Comparison of ENCODE assay signal across 11 cellular contexts in genomic region chr2:162091325-162092007, GRCh38. TPM values are rescaled to one million over a fixed set of nuclear protein-coding genes. Genes with fewer than 3 reads are reported as not detected.
A peak's percentile ranks its signal among the peaks of the same experiment; 100 is the strongest.
DNase-seq lines count a peak whose midpoint lies in the region; TF ChIP-seq lines count a peak whose summit lies in the region.
"Had no signal": no experiment of that assay in that cellular context is flagged by ENCODE, and none has a peak within 500 bp of the region (broad histone marks: within the 10 kb centered on the region; RNA-seq: fewer than 3 reads in every experiment).

No MANE protein-coding gene starts in this region.

- H3K9me3 Mint-ChIP-seq in endodermal cell = no peaks in the 10 kb centered on the region
- H3K9me3 Mint-ChIP-seq: activated naive CD4-positive, alpha-beta T cell treated with anti-CD3 and anti-CD28 coated beads, Interleukin-2, amount 10 ng/mL, durations not matched to agents 7 days and 5 days; immature natural killer cell had no signal

- H3K27ac ChIP-seq in endodermal cell (ENCODE audit: low read depth, low read length) = no peak overlapping the region

- WGBS in endodermal cell (ENCODE audit: insufficient coverage in 1 of 2, insufficient read length in 1 of 2), 2 experiments = 82 to 90% methylated on average over 6 to 7 of the region's 7 CpGs

- H3K9ac ChIP-seq in endodermal cell (ENCODE audit: extremely low read depth, low read length, poor library complexity, severe bottlenecking) (no peak overlapping the region), skeletal muscle satellite cell (ENCODE audit: low read depth, low read length) (peak overlapping the region; percentile 57)
- H3K9ac ChIP-seq: BLaER1 treated with 17β-estradiol and CSF1 and Interleukin-3, amounts not matched to agents 10 nM and 100 nM had no signal

- no peak for TF ChIP-seq EP300 in Ishikawa (IDR thresholded peaks at IDR 0.05; ENCODE audit: borderline replicate concordance)

- peak overlapping the region; percentile 60 for H3K4me2 ChIP-seq in skeletal muscle satellite cell (ENCODE audit: low read length)

- TF ChIP-seq RAD21 in Ishikawa (IDR thresholded peaks at IDR 0.05; ENCODE audit: low read depth) = peak; percentile 26; the same call in 1 of the 2 replicates

- no peaks in the 10 kb centered on the region for H3K36me3 ChIP-seq in endodermal cell (ENCODE audit: control insufficient read depth, insufficient read depth, low read length)
- H3K36me3 ChIP-seq in skeletal muscle satellite cell (ENCODE audit: insufficient read depth, low read length) = no peaks in the 10 kb centered on the region
- H3K36me3 ChIP-seq: BLaER1 treated with 17β-estradiol and CSF1 and Interleukin-3, amounts not matched to agents 10 nM and 100 nM had no signal

- no peaks in the 10 kb centered on the region for H3K36me3 Mint-ChIP-seq in endodermal cell (ENCODE audit: low read depth)
- H3K36me3 Mint-ChIP-seq: activated naive CD4-positive, alpha-beta T cell treated with anti-CD3 and anti-CD28 coated beads, Interleukin-2, amount 10 ng/mL, durations not matched to agents 7 days and 5 days; immature natural killer cell had no signal

- peaks cover 16% of the 10 kb centered on the region for H3K4me1 Mint-ChIP-seq in endodermal cell
- H3K4me1 Mint-ChIP-seq: immature natural killer cell had no signal

- H3K9me3 ChIP-seq in endodermal cell (ENCODE audit: control insufficient read depth, low read length) (no peaks in the 10 kb centered on the region), skeletal muscle satellite cell (replicated peaks; ENCODE audit: low read length) (no peaks in the 10 kb centered on the region)
- H3K9me3 ChIP-seq: BLaER1 treated with 17β-estradiol and CSF1 and Interleukin-3, amounts not matched to agents 10 nM and 100 nM had no signal

- H3K4me1 ChIP-seq in endodermal cell (ENCODE audit: control insufficient read depth, insufficient read depth, low read length) (no peaks in the 10 kb centered on the region), skeletal muscle satellite cell (ENCODE audit: control insufficient read depth, insufficient read depth, low read length) (peaks cover 67% of the 10 kb centered on the region)

- peaks cover 5% of the 10 kb centered on the region for H3K27me3 Mint-ChIP-seq in endodermal cell (ENCODE audit: insufficient read depth)
- H3K27me3 Mint-ChIP-seq: activated naive CD4-positive, alpha-beta T cell treated with anti-CD3 and anti-CD28 coated beads, Interleukin-2, amount 10 ng/mL, durations not matched to agents 7 days and 5 days had no signal

- no peak overlapping the region for H3K27ac Mint-ChIP-seq in endodermal cell
- H3K27ac Mint-ChIP-seq: activated naive CD4-positive, alpha-beta T cell treated with anti-CD3 and anti-CD28 coated beads, Interleukin-2, amount 10 ng/mL, durations not matched to agents 7 days and 5 days; immature natural killer cell had no signal

- no peak overlapping the region for H3K4me3 Mint-ChIP-seq in endodermal cell
- H3K4me3 Mint-ChIP-seq: activated naive CD4-positive, alpha-beta T cell treated with anti-CD3 and anti-CD28 coated beads, Interleukin-2, amount 10 ng/mL, durations not matched to agents 7 days and 5 days; immature natural killer cell had no signal

- DNase-seq in activated CD4-positive, alpha-beta T cell treated with anti-CD3 and anti-CD28 coated beads for 48 hours = peak; percentile 13
- DNase-seq in activated CD4-positive, alpha-beta T cell treated with anti-CD3 and anti-CD28 coated beads for 1 hour = no peak
- DNase-seq in endodermal cell = peak; percentile 84
- no peak for DNase-seq in central memory CD4-positive, alpha-beta T cell
- no peak for DNase-seq in NCI-H2227 treated with DMSO at 0.1 percent for 48 hours (lab: John Stamatoyannopoulos, UW)
- DNase-seq in NCI-H2196 (lab: John Stamatoyannopoulos, UW; ENCODE audit: unreplicated experiment) = no peak
- DNase-seq: activated naive CD4-positive, alpha-beta T cell treated with anti-CD3 and anti-CD28 coated beads, Interleukin-2, amount 10 ng/mL, durations not matched to agents 7 days and 5 days; immature natural killer cell had no signal

- H3K4me3 ChIP-seq in endodermal cell (ENCODE audit: low read length) = no peak overlapping the region
- H3K4me3 ChIP-seq in skeletal muscle satellite cell (ENCODE audit: low read length) = no peak overlapping the region
- H3K4me3 ChIP-seq: BLaER1 treated with 17β-estradiol and CSF1 and Interleukin-3, amounts not matched to agents 10 nM and 100 nM had no signal

- TF ChIP-seq CTCF in endodermal cell (conservative IDR thresholded peaks at IDR 0.05) = peak; percentile 67

- H3K27me3 ChIP-seq in endodermal cell (ENCODE audit: control insufficient read depth, insufficient read depth, low read length, poor library complexity, severe bottlenecking) (no peaks in the 10 kb centered on the region), skeletal muscle satellite cell (ENCODE audit: control insufficient read depth, insufficient read depth, low read length) (no peaks in the 10 kb centered on the region)
- H3K27me3 ChIP-seq: BLaER1 treated with 17β-estradiol and CSF1 and Interleukin-3, amounts not matched to agents 10 nM and 100 nM had no signal

TF ChIP-seq in Ishikawa, 13 proteins besides CTCF, POLR2A, EP300 and RAD21:
- TF ChIP-seq CREB1 (IDR thresholded peaks at IDR 0.05; ENCODE audit: low read depth) = no peak
- no peak for TF ChIP-seq MAX (IDR thresholded peaks at IDR 0.05)
- TF ChIP-seq CEBPB (IDR thresholded peaks at IDR 0.05) = no peak
- TF ChIP-seq NFIC (IDR thresholded peaks at IDR 0.05) = no peak
- no peak for TF ChIP-seq YY1 (IDR thresholded peaks at IDR 0.05; ENCODE audit: low read depth)
- TF ChIP-seq ZBTB7A (IDR thresholded peaks at IDR 0.05; ENCODE audit: low read depth) = no peak
- TF ChIP-seq REST (IDR thresholded peaks at IDR 0.05; ENCODE audit: low read depth) = no peak
- no peak for TF ChIP-seq USF1 (IDR thresholded peaks at IDR 0.05)
- no peak for TF ChIP-seq TAF1 (IDR thresholded peaks at IDR 0.05; ENCODE audit: low read depth)
- TF ChIP-seq FOXM1 (IDR thresholded peaks at IDR 0.05; ENCODE audit: borderline replicate concordance, low read depth) = no peak
- no peak for TF ChIP-seq TCF12 (IDR thresholded peaks at IDR 0.05; ENCODE audit: low read depth)
- no peak for TF ChIP-seq EGR1 (IDR thresholded peaks at IDR 0.05)

RNA-seq across cellular contexts. Expression of gene DPP4, which starts 17.5 kb away (rescaled TPM):
- total RNA-seq in endodermal cell = 1 to 10 TPM in 1 of 2 donors, under 1 TPM in 1; 0.46 to 1.2 TPM
- polyA plus RNA-seq in endodermal cell (2013, experiment 1 of 2) = 2.4 TPM
- 2.9 TPM for polyA plus RNA-seq in endodermal cell (2013, experiment 2 of 2)
- total RNA-seq in skeletal muscle satellite cell (2012; rRNA removed) = 105 and 175 TPM in 2 replicates

Comparison
In these comparisons a context has a peak if more than half of its experiments do, and no peak if none do; other contexts are left out.
1. DNase-seq: peak in activated CD4-positive, alpha-beta T cell treated with anti-CD3 and anti-CD28 coated beads for 48 hours (single experiment) and endodermal cell (single experiment); none in activated CD4-positive, alpha-beta T cell treated with anti-CD3 and anti-CD28 coated beads for 1 hour (single experiment), central memory CD4-positive, alpha-beta T cell (single experiment), NCI-H2227 treated with DMSO at 0.1 percent for 48 hours (single experiment) and NCI-H2196 (single experiment).